ENCODE assay signal across 29 cellular contexts in the genomic region with DNA sequence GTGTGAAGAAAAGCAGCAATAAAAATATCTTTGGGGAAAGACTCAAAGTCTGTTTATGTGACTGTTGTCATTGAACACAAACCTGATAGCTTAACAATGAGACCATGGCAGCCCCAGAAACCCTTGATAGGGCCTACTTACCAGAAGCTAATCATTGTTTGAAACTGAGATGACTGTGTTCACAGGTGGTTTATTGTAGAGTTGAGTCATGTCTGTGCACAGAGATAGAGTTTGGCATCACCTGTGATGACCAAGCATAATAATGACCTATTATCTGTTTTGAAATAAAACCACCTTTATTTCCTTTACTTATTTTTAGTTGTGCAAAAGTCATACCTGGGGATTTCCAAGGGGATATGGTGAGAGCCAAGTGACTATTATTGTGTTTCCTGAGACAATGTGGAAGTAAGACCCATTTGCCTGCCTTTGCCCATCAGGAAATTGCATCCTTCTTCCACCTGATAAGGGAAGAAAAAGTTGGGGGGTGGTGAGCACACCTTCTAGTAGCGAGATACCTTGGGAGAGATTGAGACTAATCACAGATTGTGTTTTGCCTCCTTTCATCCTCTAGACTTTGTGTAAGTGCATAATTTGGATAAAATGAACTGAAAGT.
A peak's percentile ranks its signal among the peaks of the same experiment; 100 is the strongest.
DNase-seq lines count a peak whose midpoint lies in the region; ATAC-seq, FAIRE-seq and TF ChIP-seq lines count a peak whose summit lies in the region.
"Had no signal": no experiment of that assay in that cellular context is flagged by ENCODE, and none has a peak within 500 bp of the region (broad histone marks: within the 10 kb centered on the region; RNA-seq: fewer than 3 reads in every experiment).

No MANE protein-coding gene starts in this region.

- TF ChIP-seq POLR2A in breast epithelium (IDR thresholded peaks at IDR 0.05) (no peak), vagina (IDR thresholded peaks at IDR 0.05) (no peak)

- no peak overlapping the region for H3K4me3 Mint-ChIP-seq in MCF 10A (ENCODE audit: unreplicated experiment)
- H3K4me3 Mint-ChIP-seq: B cell; memory B cell; naive thymus-derived CD8-positive, alpha-beta T cell; type B pancreatic cell had no signal

- H3K27ac Mint-ChIP-seq in MCF 10A (ENCODE audit: low read depth, unreplicated experiment) = no peak overlapping the region
- H3K27ac Mint-ChIP-seq: activated T-helper 2 cell treated with anti-CD3 and anti-CD28 coated beads, Interferon-gamma antibody, Interleukin-2, Interleukin-4, amounts not matched to agents 10 μg/mL and 5 μg/mL and 100 μg/mL, durations not matched to agents 14 hours and 24 hours and 36 hours; B cell; memory B cell; naive thymus-derived CD8-positive, alpha-beta T cell; type B pancreatic cell had no signal

- POLR2A ChIA-PET in MCF 10A (lab: Yijun Ruan, JAX) = interaction anchor here (0.8 kb wide), 1 partner anchor 75 kb away, joined by 3 read pairs; no protein-coding TSS in a partner anchor

- in situ Hi-C loops in brain microvascular endothelial cell (cut with HindIII; ENCODE audit: low pct_ligation_motif_present, low sequenced_read_pairs) = no loop called here

- H3K36me3 Mint-ChIP-seq in MCF 10A (ENCODE audit: insufficient read depth, unreplicated experiment) = no peaks in the 10 kb centered on the region
- H3K36me3 Mint-ChIP-seq: memory B cell, type B pancreatic cell had no signal

- intact Hi-C loops in MCF 10A (cut with micrococcal nuclease) (no loop called here), breast epithelium (cut with DNase I; ENCODE audit: low total_unique reads) (no loop called here), vagina (cut with DNase I) (no loop called here)

- H3K9me3 Mint-ChIP-seq in MCF 10A (ENCODE audit: unreplicated experiment) = peaks cover 9% of the 10 kb centered on the region

- CTCF ChIA-PET in MCF 10A (lab: Yijun Ruan, JAX) = interaction anchor here (0.7 to 1.8 kb wide), 3 partner anchors 24 to 437 kb away, joined by 3 to 7 read pairs (median 3); no protein-coding TSS in a partner anchor

- H3K4me1 ChIP-seq in breast epithelium (no peaks in the 10 kb centered on the region), vagina (no peaks in the 10 kb centered on the region)

- H3K27ac ChIP-seq in breast epithelium (no peak overlapping the region), substantia nigra (ENCODE audit: low read depth, low read length, poor library complexity, severe bottlenecking) (no peak overlapping the region), brain microvascular endothelial cell (no peak overlapping the region), vagina (no peak overlapping the region)
- H3K27ac ChIP-seq: body of pancreas, coronary artery, stomach had no signal

- H3K9me3 ChIP-seq in breast epithelium (no peaks in the 10 kb centered on the region), vagina (no peaks in the 10 kb centered on the region)
- H3K9me3 ChIP-seq: body of pancreas, stomach had no signal

- BruUV-seq in MCF 10A (replicated peaks; lab: Mats Ljungman, UMichigan) = no TSS peak

- ATAC-seq in HG03097 (IDR thresholded peaks at IDR 0.05; ENCODE audit: low FRiP score, unreplicated experiment) = peak; percentile 77
- ATAC-seq: body of pancreas; naive thymus-derived CD8-positive, alpha-beta T cell had no signal

- H3K36me3 ChIP-seq in breast epithelium (no peaks in the 10 kb centered on the region), bronchial epithelial cell (ENCODE audit: control insufficient read depth, insufficient read depth, low read length) (no peaks in the 10 kb centered on the region), brain microvascular endothelial cell (replicated peaks) (no peaks in the 10 kb centered on the region), vagina (no peaks in the 10 kb centered on the region)
- H3K36me3 ChIP-seq: stomach had no signal

- H3K27me3 ChIP-seq in breast epithelium (no peaks in the 10 kb centered on the region), bronchial epithelial cell (ENCODE audit: control insufficient read depth, insufficient read depth, low read length) (no peaks in the 10 kb centered on the region), brain microvascular endothelial cell (replicated peaks) (no peaks in the 10 kb centered on the region), vagina (no peaks in the 10 kb centered on the region)
- H3K27me3 ChIP-seq: body of pancreas, stomach had no signal

- peaks cover 4% of the 10 kb centered on the region for H3K4me1 Mint-ChIP-seq in MCF 10A (ENCODE audit: insufficient read depth, unreplicated experiment)
- H3K4me1 Mint-ChIP-seq: B cell; memory B cell; naive thymus-derived CD8-positive, alpha-beta T cell had no signal

- FAIRE-seq in bronchial epithelial cell (lab: Jason Lieb, UNC) = no peak
- FAIRE-seq: H54, islet of Langerhans had no signal

- H3K27me3 Mint-ChIP-seq in MCF 10A (ENCODE audit: insufficient read depth, unreplicated experiment) = no peaks in the 10 kb centered on the region
- H3K27me3 Mint-ChIP-seq: B cell, memory B cell had no signal

- DNase-seq in MCF 10A (ENCODE audit: unreplicated experiment) (peak; percentile 19), breast epithelium (ENCODE audit: low spot score in 2 of 2) (no peak), bronchial epithelial cell (ENCODE audit: low read depth) (peak; percentile 90), substantia nigra (lab: John Stamatoyannopoulos, UW) (no peak), brain microvascular endothelial cell (no peak), vagina (ENCODE audit: extremely low spot score in 2 of 2) (no peak), SW 1271 (lab: John Stamatoyannopoulos, UW) (no peak)
- DNase-seq: 8988T; activated CD4-positive, alpha-beta T cell treated with anti-CD3 and anti-CD28 coated beads for 4 hours; body of pancreas; COR-L47; hippocampal formation; KBM-7; MV-4-11; naive thymus-derived CD8-positive, alpha-beta T cell; NCI-H187; NCI-H345; NCI-H82; SIG-M5; stimulated activated CD4-positive, alpha-beta T cell treated with anti-CD3 and anti-CD28 coated beads, Interleukin-12 subunit alpha, Interleukin-12 subunit beta, amount 100 ng/mL, for 4 hours; stomach had no signal

- no peak overlapping the region for H3K4me3 ChIP-seq in breast epithelium
- no peak overlapping the region for H3K4me3 ChIP-seq in bronchial epithelial cell (ENCODE audit: low read depth, low read length)
- no peak overlapping the region for H3K4me3 ChIP-seq in brain microvascular endothelial cell (ENCODE audit: low read depth, low read length)
- H3K4me3 ChIP-seq in vagina = no peak overlapping the region
- H3K4me3 ChIP-seq: body of pancreas, coronary artery, stomach had no signal

- TF ChIP-seq CTCF in MCF 10A (IDR thresholded peaks at IDR 0.05; ENCODE audit: unreplicated experiment) = no peak
- no peak for TF ChIP-seq CTCF in breast epithelium (IDR thresholded peaks at IDR 0.05)
- TF ChIP-seq CTCF in bronchial epithelial cell (IDR thresholded peaks at IDR 0.05; ENCODE audit: insufficient read depth, low read length, severe bottlenecking) = no peak
- TF ChIP-seq CTCF in brain microvascular endothelial cell (IDR thresholded peaks at IDR 0.05; ENCODE audit: low read depth, low read length, missing control alignments) = no peak
- no peak for TF ChIP-seq CTCF in vagina (IDR thresholded peaks at IDR 0.05)

Comparison
In these comparisons a context has a peak if more than half of its experiments do, and no peak if none do; other contexts are left out.
1. DNase-seq: peak in MCF 10A (single experiment) and bronchial epithelial cell (single experiment); none in breast epithelium (0 of 2), substantia nigra (0 of 49), brain microvascular endothelial cell (single experiment), vagina (0 of 2) and SW 1271 (0 of 2).